Comparison of ENCODE assay signal across 14 cellular contexts in the genomic region with DNA sequence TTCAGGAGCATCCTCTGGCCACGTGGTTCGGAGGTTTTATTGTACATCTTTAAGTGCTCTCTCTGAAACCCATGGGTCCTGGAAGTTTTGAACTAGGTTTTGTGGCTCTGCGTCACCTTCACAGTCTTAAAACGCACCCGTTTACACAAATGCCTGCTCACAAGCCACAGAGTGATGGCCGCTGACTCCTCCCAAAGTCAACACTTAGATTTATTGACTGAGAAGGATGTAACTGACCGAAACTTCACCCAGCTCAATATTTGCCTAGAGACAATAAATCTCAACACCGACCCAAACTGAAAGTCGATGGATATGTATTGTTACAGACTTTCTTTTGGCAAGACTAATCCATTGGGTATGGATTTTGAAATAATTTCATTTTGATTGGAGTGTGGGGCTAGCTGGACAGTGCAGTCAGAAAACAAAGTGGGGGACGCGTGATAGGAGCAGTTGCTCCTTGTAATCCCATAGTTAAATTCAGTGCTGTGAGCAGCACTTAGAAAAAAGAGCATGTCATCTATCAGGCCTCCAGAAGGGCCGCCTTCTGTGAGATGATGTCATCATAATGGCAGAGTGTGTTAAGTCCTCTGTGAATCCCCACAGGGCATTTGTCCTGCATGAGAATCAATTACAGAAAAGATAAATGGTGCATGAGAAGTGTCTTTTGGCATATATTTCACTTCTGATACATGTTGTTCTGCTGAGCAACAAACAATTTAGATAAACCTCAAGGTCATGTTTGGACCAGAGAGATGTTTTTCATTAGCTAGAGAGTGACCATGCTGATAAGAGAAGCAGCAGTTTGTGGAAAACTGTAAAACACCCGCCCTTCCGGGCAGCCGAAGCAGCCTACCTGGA.
DNase-seq lines count a peak whose midpoint lies in the region; ATAC-seq and TF ChIP-seq lines count a peak whose summit lies in the region.
"Had no signal": no experiment of that assay in that cellular context is flagged by ENCODE, and none has a peak within 500 bp of the region (broad histone marks: within the 10 kb centered on the region; RNA-seq: fewer than 3 reads in every experiment).

No MANE protein-coding gene starts in this region.

- no peaks in the 10 kb centered on the region for H3K9me3 ChIP-seq in smooth muscle cell (replicated peaks; ENCODE audit: low read depth)
- H3K9me3 ChIP-seq in upper lobe of right lung: no peaks in the 10 kb centered on the region
- H3K9me3 ChIP-seq: sigmoid colon had no signal

- no peak overlapping the region for H2AFZ ChIP-seq in smooth muscle cell (ENCODE audit: low read depth)

- TF ChIP-seq CTCF in smooth muscle cell (IDR thresholded peaks at IDR 0.05; ENCODE audit: borderline replicate concordance, insufficient read depth, poor library complexity, severe bottlenecking): no peak
- TF ChIP-seq CTCF in upper lobe of right lung (IDR thresholded peaks at IDR 0.05): no peak

- H3K36me3 ChIP-seq in smooth muscle cell (ENCODE audit: low read depth) (no peaks in the 10 kb centered on the region), upper lobe of right lung (no peaks in the 10 kb centered on the region)
- H3K36me3 ChIP-seq: sigmoid colon had no signal

- no peak overlapping the region for H3K9ac ChIP-seq in smooth muscle cell (ENCODE audit: low read depth)

- no peak overlapping the region for H3K27ac ChIP-seq in smooth muscle cell (ENCODE audit: low read depth)
- no peak overlapping the region for H3K27ac ChIP-seq in upper lobe of right lung
- H3K27ac ChIP-seq: sigmoid colon had no signal

- H3K4me2 ChIP-seq in smooth muscle cell: peak overlapping the region; percentile 9

- H3F3A ChIP-seq in smooth muscle cell (ENCODE audit: low read depth): peaks cover 8% of the 10 kb centered on the region

- DNase-seq in DMS79 (lab: John Stamatoyannopoulos, UW) (peak; percentile 7), DMS79 treated with DMSO at 0.1 percent for 48 hours (lab: John Stamatoyannopoulos, UW) (no peak), RPMI7951 (ENCODE audit: low read depth) (peak; percentile 55), left cardiac atrium (no peak), smooth muscle cell (lab: John Stamatoyannopoulos, UW; ENCODE audit: unreplicated experiment) (no peak), upper lobe of right lung (no peak)
- DNase-seq: 8988T; activated CD4-positive, alpha-beta T cell treated with anti-CD3 and anti-CD28 coated beads for 1 hour; activated naive CD4-positive, alpha-beta T cell treated with Interleukin-2 at 50 U/mL for 16 hours; effector memory CD8-positive, alpha-beta T cell; SIG-M5; sigmoid colon had no signal

- H3K27me3 ChIP-seq in smooth muscle cell (ENCODE audit: low read depth): no peaks in the 10 kb centered on the region
- H3K27me3 ChIP-seq in upper lobe of right lung: no peaks in the 10 kb centered on the region
- H3K27me3 ChIP-seq: sigmoid colon had no signal

- peak; percentile 15 to 50 for ATAC-seq in left cardiac atrium
- no peak for ATAC-seq in upper lobe of right lung
- ATAC-seq in GM18861 (IDR thresholded peaks at IDR 0.05; ENCODE audit: unreplicated experiment): no peak
- no peak for ATAC-seq in GM19463 (IDR thresholded peaks at IDR 0.05; ENCODE audit: unreplicated experiment)
- ATAC-seq: effector memory CD8-positive, alpha-beta T cell had no signal

- H3K4me3 ChIP-seq in smooth muscle cell (no peak overlapping the region), upper lobe of right lung (no peak overlapping the region)
- H3K4me3 ChIP-seq: sigmoid colon had no signal

- H3K79me2 ChIP-seq in smooth muscle cell (ENCODE audit: low read depth): no peaks in the 10 kb centered on the region

- WGBS in smooth muscle cell (ENCODE audit: low lambda C conversion rate): 65% methylated on average over 15 of the region's 15 CpGs

- intact Hi-C loops in left cardiac atrium (cut with DNase I) (no loop called here), upper lobe of right lung (cut with DNase I) (no loop called here)

- H4K20me1 ChIP-seq in smooth muscle cell (ENCODE audit: low read depth): no peaks in the 10 kb centered on the region

- H3K4me1 ChIP-seq in smooth muscle cell (ENCODE audit: low read depth) (no peaks in the 10 kb centered on the region), upper lobe of right lung (no peaks in the 10 kb centered on the region)
- H3K4me1 ChIP-seq: sigmoid colon had no signal

Comparison
In these comparisons a context has a peak if more than half of its experiments do, and no peak if none do; other contexts are left out.
1. DNase-seq: peak in DMS79 (single experiment) and RPMI7951 (single experiment); none in DMS79 treated with DMSO at 0.1 percent for 48 hours (single experiment), left cardiac atrium (single experiment), smooth muscle cell (single experiment) and upper lobe of right lung (single experiment).
2. ATAC-seq: peak in left cardiac atrium (2 of 2); none in upper lobe of right lung (single experiment), GM18861 (single experiment) and GM19463 (single experiment).